ENCODE assay signal across 9 cellular contexts in genomic region chr22:41401781-41402648, GRCh38. TPM values are rescaled to one million over a fixed set of nuclear protein-coding genes. Genes with fewer than 3 reads are reported as not detected.
DNase-seq lines count a peak whose midpoint lies in the region; ATAC-seq and TF ChIP-seq lines count a peak whose summit lies in the region.
"Had no signal": no experiment of that assay in that cellular context is flagged by ENCODE, and none has a peak within 500 bp of the region (broad histone marks: within the 10 kb centered on the region; RNA-seq: fewer than 3 reads in every experiment).

No MANE protein-coding gene starts in this region.

- H3K4me3 ChIP-seq in choroid plexus epithelial cell (ENCODE audit: low read depth, low read length) = no peak overlapping the region

- peak; percentile 94 for DNase-seq in AG09319 (ENCODE audit: extremely low read depth, low read depth)
- DNase-seq in NCI-H1436 treated with DMSO at 0.1 percent for 48 hours (lab: John Stamatoyannopoulos, UW) = peak; percentile 49
- peak; percentile 45 for DNase-seq in choroid plexus epithelial cell (ENCODE audit: low read depth)
- DNase-seq in medulla oblongata (ENCODE audit: extremely low spot score) = peak; percentile 96
- DNase-seq in activated T-cell treated with anti-CD3 and anti-CD28 coated beads, Interleukin-2, amount 50 U/mL, for 72 hours = no peak
- DNase-seq in T-helper 9 cell = no peak
- DNase-seq in T-helper 17 cell = no peak
- DNase-seq: activated B cell treated with CpG ODN at 0.5 μM for 24 hours had no signal

- no peaks in the 10 kb centered on the region for H3K9me3 ChIP-seq in T-helper 17 cell (ENCODE audit: control insufficient read depth, low read length, poor library complexity, severe bottlenecking)

- ATAC-seq in activated T-cell treated with anti-CD3 and anti-CD28 coated beads, Interleukin-2, amount 50 U/mL, for 72 hours (replicated peaks in 1 of 2) = no peak
- ATAC-seq in HG02981 (IDR thresholded peaks at IDR 0.05; ENCODE audit: unreplicated experiment) (no peak), T-helper 17 cell (no peak)

- no peak for TF ChIP-seq CTCF in AG09319 (IDR thresholded peaks at IDR 0.05; ENCODE audit: low read depth, low read length)
- TF ChIP-seq CTCF in choroid plexus epithelial cell (conservative IDR thresholded peaks at IDR 0.05; ENCODE audit: low read depth, low read length) = no peak

- H3K4me3 Mint-ChIP-seq in activated T-cell treated with anti-CD3 and anti-CD28 coated beads, Interleukin-2, amount 50 U/mL, for 72 hours = no peak overlapping the region
- H3K4me3 Mint-ChIP-seq in T-helper 17 cell = no peak overlapping the region
- H3K4me3 Mint-ChIP-seq: activated B cell treated with CpG ODN at 0.5 μM for 24 hours had no signal

- no peaks in the 10 kb centered on the region for H3K27me3 Mint-ChIP-seq in activated T-cell treated with anti-CD3 and anti-CD28 coated beads, Interleukin-2, amount 50 U/mL, for 72 hours (ENCODE audit: low read depth)
- H3K27me3 Mint-ChIP-seq in T-helper 17 cell = no peaks in the 10 kb centered on the region
- H3K27me3 Mint-ChIP-seq: activated B cell treated with CpG ODN at 0.5 μM for 24 hours had no signal

- no peaks in the 10 kb centered on the region for H3K36me3 Mint-ChIP-seq in activated T-cell treated with anti-CD3 and anti-CD28 coated beads, Interleukin-2, amount 50 U/mL, for 72 hours (ENCODE audit: insufficient read depth in 2 of 2)
- no peaks in the 10 kb centered on the region for H3K36me3 Mint-ChIP-seq in T-helper 17 cell (ENCODE audit: low read depth)

- H3K9me3 Mint-ChIP-seq in activated T-cell treated with anti-CD3 and anti-CD28 coated beads, Interleukin-2, amount 50 U/mL, for 72 hours = no peaks in the 10 kb centered on the region
- H3K9me3 Mint-ChIP-seq: activated B cell treated with CpG ODN at 0.5 μM for 24 hours had no signal

- no peak overlapping the region for H3K27ac Mint-ChIP-seq in activated T-cell treated with anti-CD3 and anti-CD28 coated beads, Interleukin-2, amount 50 U/mL, for 72 hours
- H3K27ac Mint-ChIP-seq in T-helper 17 cell = no peak overlapping the region
- H3K27ac Mint-ChIP-seq: activated B cell treated with CpG ODN at 0.5 μM for 24 hours had no signal

- H3K4me1 Mint-ChIP-seq in activated T-cell treated with anti-CD3 and anti-CD28 coated beads, Interleukin-2, amount 50 U/mL, for 72 hours (ENCODE audit: low read depth) = peaks cover 29% of the 10 kb centered on the region
- peaks cover 3% of the 10 kb centered on the region for H3K4me1 Mint-ChIP-seq in T-helper 17 cell

RNA-seq across cellular contexts. Expression of gene TEF, which starts 20.3 kb away (rescaled TPM):
- total RNA-seq in activated T-cell treated with anti-CD3 and anti-CD28 coated beads, Interleukin-2, amount 50 U/mL, for 72 hours = 1 to 10 TPM; 1.5 to 2.0 TPM
- total RNA-seq in T-helper 17 cell = 1 to 10 TPM; 4.8 to 7.4 TPM

RNA-seq across cellular contexts. Expression of gene TOB2, which starts 44.6 kb away (rescaled TPM):
- total RNA-seq in activated T-cell treated with anti-CD3 and anti-CD28 coated beads, Interleukin-2, amount 50 U/mL, for 72 hours = 10 to 100 TPM; 32.5 TPM
- total RNA-seq in T-helper 17 cell = 10 to 100 TPM; 30.8 to 44.0 TPM

Comparison
In these comparisons a context has a peak if more than half of its experiments do, and no peak if none do; other contexts are left out.
1. DNase-seq: peak in AG09319 (single experiment), NCI-H1436 treated with DMSO at 0.1 percent for 48 hours (single experiment), choroid plexus epithelial cell (single experiment) and medulla oblongata (single experiment); none in activated T-cell treated with anti-CD3 and anti-CD28 coated beads, Interleukin-2, amount 50 U/mL, for 72 hours (0 of 2), T-helper 9 cell (single experiment) and T-helper 17 cell (0 of 3).